Comparison of ENCODE assay signal across 16 cellular contexts in the genomic region with DNA sequence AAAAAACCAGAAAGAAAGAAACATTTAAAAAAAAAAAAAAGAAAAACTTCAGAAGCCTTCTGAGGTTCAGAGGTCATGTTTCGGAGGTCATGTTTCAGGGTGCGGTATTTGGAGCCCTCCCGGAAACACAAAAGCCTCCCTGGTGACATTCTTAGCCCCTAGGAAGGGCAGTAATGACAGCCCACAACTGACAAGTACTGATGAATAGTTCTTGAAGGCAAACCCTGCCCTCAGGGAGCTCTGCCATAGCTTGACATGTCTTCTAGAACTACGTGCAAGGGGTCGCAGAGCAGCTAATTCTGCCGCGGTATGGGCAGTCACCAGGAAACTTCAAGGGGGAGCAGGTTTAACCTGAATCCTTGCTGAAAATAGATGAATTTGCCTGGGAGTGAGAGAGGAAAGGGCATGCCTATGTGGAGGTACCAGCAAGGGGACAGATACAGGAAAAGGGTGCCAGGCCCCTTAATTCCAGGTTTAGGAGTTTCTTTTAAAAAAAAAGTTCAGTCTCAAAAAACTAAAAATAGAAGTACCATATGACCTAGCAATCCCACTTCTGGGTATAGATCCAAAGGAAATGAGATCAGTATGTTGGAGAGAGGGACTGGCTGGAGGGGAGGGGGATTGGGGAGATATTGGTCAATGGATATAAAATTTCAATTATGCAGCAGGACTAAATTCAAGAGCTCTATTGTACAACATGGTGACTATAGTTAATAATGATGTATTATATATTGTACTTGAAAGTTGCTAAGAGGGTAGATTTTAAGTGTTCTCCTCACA.
A peak's percentile ranks its signal among the peaks of the same experiment; 100 is the strongest.
DNase-seq lines count a peak whose midpoint lies in the region; ATAC-seq and TF ChIP-seq lines count a peak whose summit lies in the region.
"Had no signal": no experiment of that assay in that cellular context is flagged by ENCODE, and none has a peak within 500 bp of the region (broad histone marks: within the 10 kb centered on the region; RNA-seq: fewer than 3 reads in every experiment).

No MANE protein-coding gene starts in this region.

- peaks cover 55 to 95% (median 65%) of the 10 kb centered on the region in 3 donors for H3K4me1 Mint-ChIP-seq in naive B cell
- no peaks in the 10 kb centered on the region for H3K4me1 Mint-ChIP-seq in natural killer cell treated with Interleukin-12 subunit alpha and Interleukin-12 subunit beta and Interleukin-15 and Interleukin-18, amount 100 ng/mL, for 72 hours (ENCODE audit: low read depth in 2 of 2)
- H3K4me1 Mint-ChIP-seq: natural killer cell had no signal

- peak overlapping the region; percentile 18 to 82 (median 62) for H3K4me3 Mint-ChIP-seq in naive B cell
- no peak overlapping the region for H3K4me3 Mint-ChIP-seq in natural killer cell treated with Interleukin-12 subunit alpha and Interleukin-12 subunit beta and Interleukin-15 and Interleukin-18, amount 100 ng/mL, for 72 hours
- H3K4me3 Mint-ChIP-seq: activated T-cell treated with anti-CD3 and anti-CD28 coated beads, Interleukin-2, amount 50 U/mL, for 4 hours; natural killer cell had no signal

- DNase-seq in RWPE1 (ENCODE audit: low spot score) (no peak), naive B cell (no peak), MV-4-11 (lab: John Stamatoyannopoulos, UW) (no peak), substantia nigra (lab: John Stamatoyannopoulos, UW) (no peak)
- no peak for DNase-seq in natural killer cell treated with Interleukin-12 subunit alpha and Interleukin-12 subunit beta and Interleukin-15 and Interleukin-18, amount 100 ng/mL, for 72 hours (ENCODE audit: low spot score)
- DNase-seq: activated T-cell treated with anti-CD3 and anti-CD28 coated beads, Interleukin-2, amount 50 U/mL, for 4 hours; aorta; dorsolateral prefrontal cortex; natural killer cell; NCI-H82 had no signal

- CTCF ChIA-PET in RWPE1 (lab: Yijun Ruan, JAX): no interaction called here

- H3K27ac ChIP-seq in RWPE1 (peak overlapping the region; percentile 25; the same call in 1 of the 2 replicates), substantia nigra (ENCODE audit: low read depth, low read length, poor library complexity, severe bottlenecking) (no peak overlapping the region)
- H3K27ac ChIP-seq: dorsolateral prefrontal cortex had no signal

- no peaks in the 10 kb centered on the region for H3K9me3 Mint-ChIP-seq in naive B cell
- H3K9me3 Mint-ChIP-seq in natural killer cell treated with Interleukin-12 subunit alpha and Interleukin-12 subunit beta and Interleukin-15 and Interleukin-18, amount 100 ng/mL, for 72 hours: no peaks in the 10 kb centered on the region
- H3K9me3 Mint-ChIP-seq: activated T-cell treated with anti-CD3 and anti-CD28 coated beads, Interleukin-2, amount 50 U/mL, for 4 hours; natural killer cell had no signal

- no peaks in the 10 kb centered on the region for H3K27me3 Mint-ChIP-seq in naive B cell
- H3K27me3 Mint-ChIP-seq in natural killer cell treated with Interleukin-12 subunit alpha and Interleukin-12 subunit beta and Interleukin-15 and Interleukin-18, amount 100 ng/mL, for 72 hours: no peaks in the 10 kb centered on the region

- H3K27ac Mint-ChIP-seq in naive B cell: peak overlapping the region; percentile 74 to 83 (median 79)
- H3K27ac Mint-ChIP-seq in natural killer cell treated with Interleukin-12 subunit alpha and Interleukin-12 subunit beta and Interleukin-15 and Interleukin-18, amount 100 ng/mL, for 72 hours: no peak overlapping the region
- H3K27ac Mint-ChIP-seq: natural killer cell had no signal

- POLR2A ChIA-PET in RWPE1 (lab: Yijun Ruan, JAX; ENCODE audit: low non-redundant PET): no interaction called here

- peaks cover 0 to 5% of the 10 kb centered on the region in 2 donors for H3K36me3 Mint-ChIP-seq in naive B cell
- H3K36me3 Mint-ChIP-seq in natural killer cell treated with Interleukin-12 subunit alpha and Interleukin-12 subunit beta and Interleukin-15 and Interleukin-18, amount 100 ng/mL, for 72 hours: no peaks in the 10 kb centered on the region
- H3K36me3 Mint-ChIP-seq: natural killer cell had no signal

- TF ChIP-seq CTCF in RWPE1 (conservative IDR thresholded peaks at IDR 0.05; ENCODE audit: low read depth): no peak

- ATAC-seq in GM18867 (IDR thresholded peaks at IDR 0.05; ENCODE audit: unreplicated experiment) (peak; percentile 20), HG02885 (IDR thresholded peaks at IDR 0.05; ENCODE audit: poor library complexity, unreplicated experiment) (peak; percentile 13), naive B cell (ENCODE audit: low read depth in 2 of 2) (peak; percentile 4 to 6), GM18907 (IDR thresholded peaks at IDR 0.05; ENCODE audit: unreplicated experiment) (no peak)
- no peak for ATAC-seq in natural killer cell treated with Interleukin-12 subunit alpha and Interleukin-12 subunit beta and Interleukin-15 and Interleukin-18, amount 100 ng/mL, for 72 hours
- ATAC-seq: activated CD4-positive, CD25-positive, alpha-beta regulatory T cell treated with anti-CD3 and anti-CD28 coated beads, Interleukin-2, amount 50 U/mL, for 24 hours; activated T-cell treated with anti-CD3 and anti-CD28 coated beads, Interleukin-2, amount 50 U/mL, for 4 hours; K562; natural killer cell; sciatic nerve had no signal

Comparison
In these comparisons a context has a peak if more than half of its experiments do, and no peak if none do; other contexts are left out.
1. ATAC-seq: peak in GM18867 (single experiment), HG02885 (single experiment) and naive B cell (2 of 2); none in natural killer cell treated with Interleukin-12 subunit alpha and Interleukin-12 subunit beta and Interleukin-15 and Interleukin-18, amount 100 ng/mL, for 72 hours (0 of 2) and GM18907 (single experiment).
2. H3K27ac Mint-ChIP-seq: peak in naive B cell (6 of 6); none in natural killer cell treated with Interleukin-12 subunit alpha and Interleukin-12 subunit beta and Interleukin-15 and Interleukin-18, amount 100 ng/mL, for 72 hours (0 of 2).